Comparison of ENCODE assay signal across 1 cellular context in the genomic region with DNA sequence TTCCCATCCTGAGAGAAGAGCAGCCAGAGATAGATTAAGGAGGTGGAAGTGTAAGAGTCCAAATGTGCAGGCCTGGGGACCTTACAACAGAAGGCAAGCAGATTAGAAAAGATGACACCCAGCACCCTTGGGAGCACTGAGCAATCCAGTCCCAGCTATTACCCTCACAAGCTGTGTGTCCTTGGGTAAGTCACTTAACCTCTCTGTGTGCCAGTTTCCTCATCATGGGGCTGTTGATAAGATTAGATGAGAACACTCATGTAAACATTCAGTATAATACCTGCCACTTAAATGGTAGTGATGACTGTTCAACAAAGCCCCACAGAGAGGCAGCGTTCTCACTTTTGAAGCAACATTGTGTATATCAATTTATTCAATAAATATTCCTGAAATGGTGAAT.
TF ChIP-seq lines count a peak whose summit lies in the region.

No MANE protein-coding gene starts in this region.

TF ChIP-seq in K562, 482 proteins besides CTCF, POLR2A, EP300 and RAD21 (continued from another document):
- no peak for TF ChIP-seq JUN (IDR thresholded peaks at IDR 0.05; ENCODE audit: borderline replicate concordance, low read depth, low read length)
- TF ChIP-seq JUN (CRISPR knock-in tag; IDR thresholded peaks at IDR 0.05; ENCODE audit: borderline replicate concordance) = no peak
- TF ChIP-seq HMG20A (CRISPR knock-in tag; conservative IDR thresholded peaks at IDR 0.05) = no peak
- peak; percentile 60 for TF ChIP-seq ZFP36 (IDR thresholded peaks at IDR 0.05; ENCODE audit: low read depth, low read length, partially characterized antibody)
- no peak for TF ChIP-seq NR4A1 (CRISPR knock-in tag; IDR thresholded peaks at IDR 0.05)
- TF ChIP-seq NR4A1 (tag; IDR thresholded peaks at IDR 0.05) = no peak
- TF ChIP-seq, protein P1, sequence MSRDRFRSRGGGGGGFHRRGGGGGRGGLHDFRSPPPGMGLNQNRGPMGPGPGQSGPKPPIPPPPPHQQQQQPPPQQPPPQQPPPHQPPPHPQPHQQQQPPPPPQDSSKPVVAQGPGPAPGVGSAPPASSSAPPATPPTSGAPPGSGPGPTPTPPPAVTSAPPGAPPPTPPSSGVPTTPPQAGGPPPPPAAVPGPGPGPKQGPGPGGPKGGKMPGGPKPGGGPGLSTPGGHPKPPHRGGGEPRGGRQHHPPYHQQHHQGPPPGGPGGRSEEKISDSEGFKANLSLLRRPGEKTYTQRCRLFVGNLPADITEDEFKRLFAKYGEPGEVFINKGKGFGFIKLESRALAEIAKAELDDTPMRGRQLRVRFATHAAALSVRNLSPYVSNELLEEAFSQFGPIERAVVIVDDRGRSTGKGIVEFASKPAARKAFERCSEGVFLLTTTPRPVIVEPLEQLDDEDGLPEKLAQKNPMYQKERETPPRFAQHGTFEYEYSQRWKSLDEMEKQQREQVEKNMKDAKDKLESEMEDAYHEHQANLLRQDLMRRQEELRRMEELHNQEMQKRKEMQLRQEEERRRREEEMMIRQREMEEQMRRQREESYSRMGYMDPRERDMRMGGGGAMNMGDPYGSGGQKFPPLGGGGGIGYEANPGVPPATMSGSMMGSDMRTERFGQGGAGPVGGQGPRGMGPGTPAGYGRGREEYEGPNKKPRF (IDR thresholded peaks at IDR 0.05; ENCODE audit: low read depth, low read length) = no peak
- TF ChIP-seq, protein P2, sequence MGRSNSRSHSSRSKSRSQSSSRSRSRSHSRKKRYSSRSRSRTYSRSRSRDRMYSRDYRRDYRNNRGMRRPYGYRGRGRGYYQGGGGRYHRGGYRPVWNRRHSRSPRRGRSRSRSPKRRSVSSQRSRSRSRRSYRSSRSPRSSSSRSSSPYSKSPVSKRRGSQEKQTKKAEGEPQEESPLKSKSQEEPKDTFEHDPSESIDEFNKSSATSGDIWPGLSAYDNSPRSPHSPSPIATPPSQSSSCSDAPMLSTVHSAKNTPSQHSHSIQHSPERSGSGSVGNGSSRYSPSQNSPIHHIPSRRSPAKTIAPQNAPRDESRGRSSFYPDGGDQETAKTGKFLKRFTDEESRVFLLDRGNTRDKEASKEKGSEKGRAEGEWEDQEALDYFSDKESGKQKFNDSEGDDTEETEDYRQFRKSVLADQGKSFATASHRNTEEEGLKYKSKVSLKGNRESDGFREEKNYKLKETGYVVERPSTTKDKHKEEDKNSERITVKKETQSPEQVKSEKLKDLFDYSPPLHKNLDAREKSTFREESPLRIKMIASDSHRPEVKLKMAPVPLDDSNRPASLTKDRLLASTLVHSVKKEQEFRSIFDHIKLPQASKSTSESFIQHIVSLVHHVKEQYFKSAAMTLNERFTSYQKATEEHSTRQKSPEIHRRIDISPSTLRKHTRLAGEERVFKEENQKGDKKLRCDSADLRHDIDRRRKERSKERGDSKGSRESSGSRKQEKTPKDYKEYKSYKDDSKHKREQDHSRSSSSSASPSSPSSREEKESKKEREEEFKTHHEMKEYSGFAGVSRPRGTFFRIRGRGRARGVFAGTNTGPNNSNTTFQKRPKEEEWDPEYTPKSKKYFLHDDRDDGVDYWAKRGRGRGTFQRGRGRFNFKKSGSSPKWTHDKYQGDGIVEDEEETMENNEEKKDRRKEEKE (IDR thresholded peaks at IDR 0.05; ENCODE audit: borderline replicate concordance in 1 of 2, control insufficient read depth in 1 of 2, low read depth in 2 of 2, low read length in 1 of 2) = no peak
- TF ChIP-seq ATF7 (IDR thresholded peaks at IDR 0.05) = no peak
- no peak for TF ChIP-seq TGIF2 (CRISPR knock-in tag; IDR thresholded peaks at IDR 0.05)
- peak; percentile 86 for TF ChIP-seq RBM25 (IDR thresholded peaks at IDR 0.05; ENCODE audit: low read depth, low read length, severe bottlenecking)
- no peak for TF ChIP-seq ZNF77 (CRISPR knock-in tag; IDR thresholded peaks at IDR 0.05)
- TF ChIP-seq LARP7 (IDR thresholded peaks at IDR 0.05) = no peak
